2 cellular contexts compared by ENCODE assay signal in the genomic region with DNA sequence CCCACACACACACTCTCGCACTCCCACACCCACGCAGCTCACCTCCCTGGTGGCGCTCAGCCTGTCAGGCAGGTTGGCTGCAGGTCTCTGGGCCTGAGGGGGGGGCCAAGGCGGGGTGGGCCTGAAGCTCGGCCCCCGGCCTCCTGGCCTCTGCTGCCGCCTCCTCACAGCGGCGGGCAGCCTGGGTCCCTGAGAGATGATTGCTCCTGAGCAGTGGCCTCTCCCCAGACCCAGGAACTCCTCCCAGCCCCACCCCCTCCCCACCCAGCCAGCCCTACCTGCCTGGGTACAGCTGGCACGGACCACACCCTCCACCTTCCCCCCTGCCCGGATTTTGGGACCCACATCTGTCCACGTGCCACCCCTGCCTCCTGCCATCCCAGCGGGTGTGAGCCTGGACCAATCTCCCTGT.
TF ChIP-seq lines count a peak whose summit lies in the region.

No MANE protein-coding gene starts in this region.

TF ChIP-seq in HEK293, 187 proteins besides CTCF, POLR2A, EP300 and RAD21:
- no peak for TF ChIP-seq KLF1 (tag by site-specific recombination; IDR thresholded peaks at IDR 0.05)
- TF ChIP-seq ZNF548 (tag by site-specific recombination; IDR thresholded peaks at IDR 0.05): no peak
- TF ChIP-seq ZNF214 (tag by site-specific recombination; IDR thresholded peaks at IDR 0.05; ENCODE audit: borderline replicate concordance): no peak
- TF ChIP-seq ZFHX2 (tag by site-specific recombination; conservative IDR thresholded peaks at IDR 0.05): 0 out of 2 replicates have a peak, but pooled peaks have one; percentile 8

TF ChIP-seq in H1, 55 proteins besides CTCF, POLR2A, EP300 and RAD21:
- TF ChIP-seq, protein P1, sequence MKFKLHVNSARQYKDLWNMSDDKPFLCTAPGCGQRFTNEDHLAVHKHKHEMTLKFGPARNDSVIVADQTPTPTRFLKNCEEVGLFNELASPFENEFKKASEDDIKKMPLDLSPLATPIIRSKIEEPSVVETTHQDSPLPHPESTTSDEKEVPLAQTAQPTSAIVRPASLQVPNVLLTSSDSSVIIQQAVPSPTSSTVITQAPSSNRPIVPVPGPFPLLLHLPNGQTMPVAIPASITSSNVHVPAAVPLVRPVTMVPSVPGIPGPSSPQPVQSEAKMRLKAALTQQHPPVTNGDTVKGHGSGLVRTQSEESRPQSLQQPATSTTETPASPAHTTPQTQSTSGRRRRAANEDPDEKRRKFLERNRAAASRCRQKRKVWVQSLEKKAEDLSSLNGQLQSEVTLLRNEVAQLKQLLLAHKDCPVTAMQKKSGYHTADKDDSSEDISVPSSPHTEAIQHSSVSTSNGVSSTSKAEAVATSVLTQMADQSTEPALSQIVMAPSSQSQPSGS (IDR thresholded peaks at IDR 0.05; ENCODE audit: low read length): no peak
- TF ChIP-seq POLR2AphosphoS5 (IDR thresholded peaks at IDR 0.05; ENCODE audit: low read depth, low read length) (no peak), KDM5A (IDR thresholded peaks at IDR 0.05; ENCODE audit: low read length) (no peak), NRF1 (IDR thresholded peaks at IDR 0.05; ENCODE audit: low read depth, low read length) (no peak), KDM4A (IDR thresholded peaks at IDR 0.05; ENCODE audit: low read depth, low read length, severe bottlenecking) (no peak), SUZ12 (IDR thresholded peaks at IDR 0.05; ENCODE audit: low read length) (no peak), CTBP2 (IDR thresholded peaks at IDR 0.05; ENCODE audit: borderline replicate concordance, insufficient read depth, insufficient read length, low read length) (no peak), KDM1A (IDR thresholded peaks at IDR 0.05; ENCODE audit: borderline replicate concordance, low read length) (no peak), CREB1 (IDR thresholded peaks at IDR 0.05) (no peak), FOSL1 (IDR thresholded peaks at IDR 0.05; ENCODE audit: insufficient read depth, low read depth, low read length) (no peak), ZNF274 (IDR thresholded peaks at IDR 0.05; ENCODE audit: borderline replicate concordance, extremely low read depth, low read length) (no peak), SIX5 (IDR thresholded peaks at IDR 0.05; ENCODE audit: low read depth, low read length) (no peak)
- TF ChIP-seq, protein P2, sequence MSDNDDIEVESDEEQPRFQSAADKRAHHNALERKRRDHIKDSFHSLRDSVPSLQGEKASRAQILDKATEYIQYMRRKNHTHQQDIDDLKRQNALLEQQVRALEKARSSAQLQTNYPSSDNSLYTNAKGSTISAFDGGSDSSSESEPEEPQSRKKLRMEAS (IDR thresholded peaks at IDR 0.05): no peak
